Comparison of ENCODE assay signal across 1 cellular context in the genomic region with DNA sequence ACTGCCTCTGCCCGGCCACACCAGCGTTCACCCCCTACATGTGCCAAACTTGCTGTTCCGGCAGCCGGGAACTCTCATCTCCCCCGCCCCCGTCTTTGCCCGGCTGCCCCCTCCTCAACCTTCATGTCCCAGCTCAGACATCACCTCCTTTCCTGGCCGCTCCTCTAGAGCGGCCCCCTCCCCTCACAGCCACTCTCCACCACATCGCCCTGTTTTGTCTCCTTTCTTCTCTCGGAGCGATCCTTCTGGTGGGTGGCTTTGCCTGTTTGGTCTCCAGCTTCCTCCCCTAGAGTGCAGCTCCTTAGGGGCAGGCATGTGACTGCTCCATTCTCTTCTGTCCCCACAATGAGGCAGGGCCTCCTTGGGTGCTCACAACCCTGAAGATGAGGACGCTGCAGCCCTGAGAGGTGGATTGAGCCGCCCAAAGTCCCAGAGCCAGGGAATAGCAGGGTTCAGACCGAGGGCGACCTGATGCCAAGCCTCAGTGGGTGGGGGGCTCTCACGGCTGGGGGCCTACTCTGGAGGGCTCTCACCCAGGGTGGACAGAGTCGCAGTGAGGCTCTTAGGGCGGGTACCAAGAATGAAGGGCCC.
TF ChIP-seq lines count a peak whose summit lies in the region.

No MANE protein-coding gene starts in this region.

TF ChIP-seq in H1, 55 proteins besides CTCF, POLR2A, EP300 and RAD21 (continued from another document):
- TF ChIP-seq TCF12 (IDR thresholded peaks at IDR 0.05; ENCODE audit: low read depth, low read length) (no peak), SIRT6 (IDR thresholded peaks at IDR 0.05; ENCODE audit: low read length) (no peak), SAP30 (IDR thresholded peaks at IDR 0.05; ENCODE audit: insufficient read depth, insufficient replicate concordance, low read length) (no peak), CTBP2 (IDR thresholded peaks at IDR 0.05; ENCODE audit: borderline replicate concordance, insufficient read depth, insufficient read length, low read length) (no peak)
